Comparison of ENCODE assay signal across 8 cellular contexts in genomic region chr1:185046639-185047038, GRCh38. TPM values are rescaled to one million over a fixed set of nuclear protein-coding genes. Genes with fewer than 3 reads are reported as not detected.
DNase-seq lines count a peak whose midpoint lies in the region; TF ChIP-seq lines count a peak whose summit lies in the region.

No MANE protein-coding gene starts in this region.

- H3K36me3 ChIP-seq in GM23248 (ENCODE audit: low read depth) (no peaks in the 10 kb centered on the region), SU-DHL-6 (ENCODE audit: low read length) (no peaks in the 10 kb centered on the region)

- peaks cover 17% of the 10 kb centered on the region for H3K4me1 ChIP-seq in GM23248 (ENCODE audit: insufficient read depth)

- H3K9me2 ChIP-seq in GM23248 (ENCODE audit: insufficient read depth) (no peaks in the 10 kb centered on the region), SU-DHL-6 (replicated peaks; ENCODE audit: insufficient read depth, low read length) (no peaks in the 10 kb centered on the region)

- peaks cover 32% of the 10 kb centered on the region for H3F3A ChIP-seq in GM23248 (ENCODE audit: insufficient read depth)
- H3F3A ChIP-seq in SU-DHL-6 (ENCODE audit: insufficient read depth) = peaks cover 16% of the 10 kb centered on the region

- H3K79me2 ChIP-seq in GM23248 (ENCODE audit: insufficient read depth) = peaks cover 54% of the 10 kb centered on the region
- peaks cover 55% of the 10 kb centered on the region for H3K79me2 ChIP-seq in SU-DHL-6 (ENCODE audit: insufficient read depth, low read length)

- TF ChIP-seq CTCF in SU-DHL-6 (IDR thresholded peaks at IDR 0.05; ENCODE audit: insufficient read depth, low read length, poor library complexity, severe bottlenecking) (no peak), fibroblast of villous mesenchyme (IDR thresholded peaks at IDR 0.05; ENCODE audit: insufficient read depth, low read depth, low read length) (no peak), retinal pigment epithelial cell (conservative IDR thresholded peaks at IDR 0.05; ENCODE audit: low read depth, low read length) (no peak)

- H3K4me3 ChIP-seq in GM23248 (peak overlapping the region; percentile 96), SU-DHL-6 (ENCODE audit: insufficient read depth, low read length, poor library complexity, severe bottlenecking) (peak overlapping the region; percentile 84), fibroblast of villous mesenchyme (ENCODE audit: low read depth, low read length) (peak overlapping the region; percentile 93), retinal pigment epithelial cell (ENCODE audit: low read length) (peak overlapping the region; percentile 89)

- in situ Hi-C loops in GM23248 (cut with MboI) = no loop called here

- H3K9me3 ChIP-seq in GM23248 (ENCODE audit: low read depth) (no peaks in the 10 kb centered on the region), SU-DHL-6 (ENCODE audit: insufficient read depth, low read length) (no peaks in the 10 kb centered on the region)

- peak overlapping the region; percentile 100 for H3K4me2 ChIP-seq in GM23248 (ENCODE audit: unreplicated experiment)
- H3K4me2 ChIP-seq in SU-DHL-6 (ENCODE audit: low read depth, low read length, poor library complexity, severe bottlenecking) = peak overlapping the region; percentile 83

- H2AFZ ChIP-seq in GM23248 = peak overlapping the region; percentile 89
- H2AFZ ChIP-seq in SU-DHL-6 (ENCODE audit: low read depth, low read length, severe bottlenecking) = no peak overlapping the region

- H4K20me1 ChIP-seq in GM23248 (ENCODE audit: insufficient read depth) = peaks cover 40% of the 10 kb centered on the region
- peaks cover 35% of the 10 kb centered on the region for H4K20me1 ChIP-seq in SU-DHL-6 (ENCODE audit: low read depth, low read length)

- H3K27ac ChIP-seq in GM23248 = no peak overlapping the region
- H3K27ac ChIP-seq in SU-DHL-6 (ENCODE audit: low read depth, low read length) = no peak overlapping the region

- peak overlapping the region; percentile 86 for H3K9ac ChIP-seq in GM23248
- H3K9ac ChIP-seq in SU-DHL-6 (ENCODE audit: low read length) = peak overlapping the region; percentile 92

- WGBS in GM23248 (ENCODE audit: low coverage in 1 of 2, low lambda C conversion rate in 2 of 2, missing lambda C conversion rate in 2 of 2), 2 experiments = 0 to 1% methylated on average over 6 of the region's 6 CpGs

- DNase-seq in GM23248 = peak; percentile 4
- no peak for DNase-seq in fibroblast of villous mesenchyme (ENCODE audit: low read depth)
- DNase-seq in retinal pigment epithelial cell (ENCODE audit: low read depth) = no peak
- no peak for DNase-seq in D341Med (ENCODE audit: low spot score)
- DNase-seq in HPDE6-E6E7 (ENCODE audit: extremely low spot score) = no peak
- DNase-seq in NCI-H446 (lab: John Stamatoyannopoulos, UW) = no peak
- no peak for DNase-seq in effector CD4-positive, alpha-beta T cell

- no peaks in the 10 kb centered on the region for H3K27me3 ChIP-seq in GM23248 (replicated peaks; ENCODE audit: insufficient read depth)
- H3K27me3 ChIP-seq in SU-DHL-6 (ENCODE audit: low read length) = no peaks in the 10 kb centered on the region

RNA-seq across cellular contexts. Expression of gene RNF2, which starts 1.3 kb away (rescaled TPM):
- 13.8 and 18.2 TPM in 2 replicates for total RNA-seq in GM23248 (2014; rRNA removed; shearing (Covaris generic))
- 16.7 and 19.6 TPM in 2 replicates for polyA plus RNA-seq in GM23248 (2016; fragmentation: Nextera tagmentation; extraction: Ambion mirVana)
- 20.6 and 27.2 TPM in 2 replicates for total RNA-seq in fibroblast of villous mesenchyme
